In genomic region chr9:90098456-90098855, GRCh38 we compare ENCODE assay signal across 1 cellular context.
TF ChIP-seq lines count a peak whose summit lies in the region.

No MANE protein-coding gene starts in this region.

TF ChIP-seq in IMR-90, 13 proteins besides CTCF, POLR2A, EP300 and RAD21 (continued from another document):
- TF ChIP-seq, protein P1, sequence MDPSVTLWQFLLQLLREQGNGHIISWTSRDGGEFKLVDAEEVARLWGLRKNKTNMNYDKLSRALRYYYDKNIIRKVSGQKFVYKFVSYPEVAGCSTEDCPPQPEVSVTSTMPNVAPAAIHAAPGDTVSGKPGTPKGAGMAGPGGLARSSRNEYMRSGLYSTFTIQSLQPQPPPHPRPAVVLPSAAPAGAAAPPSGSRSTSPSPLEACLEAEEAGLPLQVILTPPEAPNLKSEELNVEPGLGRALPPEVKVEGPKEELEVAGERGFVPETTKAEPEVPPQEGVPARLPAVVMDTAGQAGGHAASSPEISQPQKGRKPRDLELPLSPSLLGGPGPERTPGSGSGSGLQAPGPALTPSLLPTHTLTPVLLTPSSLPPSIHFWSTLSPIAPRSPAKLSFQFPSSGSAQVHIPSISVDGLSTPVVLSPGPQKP (IDR thresholded peaks at IDR 0.05; ENCODE audit: borderline replicate concordance, low read depth, low read length): no peak
- TF ChIP-seq CHD1 (IDR thresholded peaks at IDR 0.05; ENCODE audit: low read depth, low read length) (no peak), RFX5 (IDR thresholded peaks at IDR 0.05; ENCODE audit: low read depth, low read length) (no peak)
